In genomic region chr3:58563386-58564035, GRCh38 we compare ENCODE assay signal across 18 cellular contexts. TPM values are rescaled to one million over a fixed set of nuclear protein-coding genes. Genes with fewer than 3 reads are reported as not detected.
DNase-seq lines count a peak whose midpoint lies in the region; ATAC-seq and TF ChIP-seq lines count a peak whose summit lies in the region.
"Had no signal": no experiment of that assay in that cellular context is flagged by ENCODE, and none has a peak within 500 bp of the region (broad histone marks: within the 10 kb centered on the region; RNA-seq: fewer than 3 reads in every experiment).

No MANE protein-coding gene starts in this region.

- ATAC-seq in upper lobe of right lung (peak; percentile 3), GM18873 (IDR thresholded peaks at IDR 0.05; ENCODE audit: low FRiP score, unreplicated experiment) (no peak)
- ATAC-seq: activated T-cell treated with anti-CD3 and anti-CD28 coated beads, Interleukin-2, amount 50 U/mL, for 72 hours; left colon had no signal

- H3K9me3 ChIP-seq in upper lobe of right lung (no peaks in the 10 kb centered on the region), esophagus muscularis mucosa (no peaks in the 10 kb centered on the region)

- CTCF ChIA-PET in RWPE1 (lab: Yijun Ruan, JAX): interaction anchor here (0.6 kb wide), 1 partner anchor 262 kb away, joined by 3 read pairs; no protein-coding TSS in a partner anchor

- no peak for TF ChIP-seq POLR2A in esophagus muscularis mucosa (IDR thresholded peaks at IDR 0.05; ENCODE audit: low read depth)

- H3K27me3 ChIP-seq in upper lobe of right lung: no peaks in the 10 kb centered on the region
- H3K27me3 ChIP-seq in esophagus muscularis mucosa: no peaks in the 10 kb centered on the region

- TF ChIP-seq CTCF in RWPE1 (conservative IDR thresholded peaks at IDR 0.05; ENCODE audit: low read depth) (no peak), epithelial cell of esophagus (IDR thresholded peaks at IDR 0.05; ENCODE audit: insufficient read depth, low read depth, low read length, missing control alignments) (no peak), upper lobe of right lung (IDR thresholded peaks at IDR 0.05) (no peak), esophagus muscularis mucosa (IDR thresholded peaks at IDR 0.05) (no peak)

- H3K4me3 ChIP-seq in epithelial cell of esophagus (ENCODE audit: low read length): no peak overlapping the region
- no peak overlapping the region for H3K4me3 ChIP-seq in upper lobe of right lung
- no peak overlapping the region for H3K4me3 ChIP-seq in esophagus muscularis mucosa
- H3K4me3 ChIP-seq: coronary artery had no signal

- peaks cover 6% of the 10 kb centered on the region for H3K36me3 ChIP-seq in upper lobe of right lung
- H3K36me3 ChIP-seq in esophagus muscularis mucosa: peaks cover 9 to 58% (median 26%) of the 10 kb centered on the region in 4 donors

- H3K27ac ChIP-seq in RWPE1 (no peak overlapping the region), upper lobe of right lung (no peak overlapping the region), esophagus muscularis mucosa (replicated peaks in 1 of 4) (no peak overlapping the region)
- H3K27ac ChIP-seq: coronary artery had no signal

- DNase-seq in activated effector memory CD4-positive, alpha-beta T cell treated with anti-CD3 and anti-CD28 coated beads, Interleukin-2, amount 50 U/mL, for 16 hours: peak; percentile 30
- DNase-seq in activated effector memory CD4-positive, alpha-beta T cell treated with Interleukin-2 at 50 U/mL for 16 hours: no peak
- peak; percentile 37 for DNase-seq in RWPE1 (ENCODE audit: low spot score)
- DNase-seq in epithelial cell of esophagus (ENCODE audit: low read depth): peak; percentile 62
- DNase-seq in upper lobe of right lung: no peak
- no peak for DNase-seq in NCI-H1694 treated with DMSO at 0.1 percent for 48 hours (lab: John Stamatoyannopoulos, UW)
- no peak for DNase-seq in esophagus muscularis mucosa (ENCODE audit: extremely low spot score)
- DNase-seq: activated CD4-positive, alpha-beta T cell treated with anti-CD3 and anti-CD28 coated beads, Interleukin-2, amount 50 U/mL, for 4 hours; activated T-cell treated with anti-CD3 and anti-CD28 coated beads, Interleukin-2, amount 50 U/mL, for 72 hours; amniotic stem cell; CD4-positive, CD25-positive, alpha-beta regulatory T cell; hypothalamus; left colon; SIG-M5; substantia nigra had no signal

- 95% methylated on average over 6 of the region's 6 CpGs for WGBS in esophagus muscularis mucosa

- H3K4me1 ChIP-seq in upper lobe of right lung: no peaks in the 10 kb centered on the region
- peaks cover 0 to 8% (median 4%) of the 10 kb centered on the region in 4 donors for H3K4me1 ChIP-seq in esophagus muscularis mucosa

- POLR2A ChIA-PET in RWPE1 (lab: Yijun Ruan, JAX; ENCODE audit: low non-redundant PET): no interaction called here

- intact Hi-C loops in upper lobe of right lung (cut with DNase I) (no loop called here), esophagus muscularis mucosa (cut with DNase I) (no loop called here)

- TF ChIP-seq EP300 in esophagus muscularis mucosa (IDR thresholded peaks at IDR 0.05): no peak

RNA-seq across cellular contexts. Expression of gene FAM107A, which starts 13.7 kb away (rescaled TPM):
- total RNA-seq in upper lobe of right lung (91.5 TPM), esophagus muscularis mucosa (100 to 1,000 TPM in 2 of 4 donors, 10 to 100 TPM in 2; 35.7 to 107 (median 92.7) TPM)
- total RNA-seq: activated T-cell treated with anti-CD3 and anti-CD28 coated beads, Interleukin-2, amount 50 U/mL, for 72 hours; CD4-positive, CD25-positive, alpha-beta regulatory T cell; myocyte had no signal

RNA-seq across cellular contexts. Expression of gene ACOX2, which starts 26.5 kb away (rescaled TPM):
- total RNA-seq in upper lobe of right lung: 20.1 TPM
- 10 to 100 TPM; 18.3 to 28.9 (median 20.2) TPM for total RNA-seq in esophagus muscularis mucosa
- total RNA-seq: activated T-cell treated with anti-CD3 and anti-CD28 coated beads, Interleukin-2, amount 50 U/mL, for 72 hours; CD4-positive, CD25-positive, alpha-beta regulatory T cell had no signal

Comparison
In these comparisons a context has a peak if more than half of its experiments do, and no peak if none do; other contexts are left out.
1. DNase-seq: peak in activated effector memory CD4-positive, alpha-beta T cell treated with anti-CD3 and anti-CD28 coated beads, Interleukin-2, amount 50 U/mL, for 16 hours (single experiment), RWPE1 (single experiment) and epithelial cell of esophagus (single experiment); none in activated effector memory CD4-positive, alpha-beta T cell treated with Interleukin-2 at 50 U/mL for 16 hours (single experiment), upper lobe of right lung (single experiment), NCI-H1694 treated with DMSO at 0.1 percent for 48 hours (single experiment) and esophagus muscularis mucosa (single experiment).